8 cellular contexts compared by ENCODE assay signal in genomic region chr9:133146746-133147411, GRCh38. TPM values are rescaled to one million over a fixed set of nuclear protein-coding genes. Genes with fewer than 3 reads are reported as not detected.
A peak's percentile ranks its signal among the peaks of the same experiment; 100 is the strongest.
DNase-seq lines count a peak whose midpoint lies in the region; ATAC-seq and TF ChIP-seq lines count a peak whose summit lies in the region.

No MANE protein-coding gene starts in this region.

- H3K9me3 ChIP-seq in upper lobe of right lung (no peaks in the 10 kb centered on the region), uterus (no peaks in the 10 kb centered on the region)

- peaks cover 44% of the 10 kb centered on the region for H3K4me1 ChIP-seq in upper lobe of right lung
- H3K4me1 ChIP-seq in uterus, result peaks cover 4 to 30% of the 10 kb centered on the region in 2 donors

- DNase-seq in activated naive CD4-positive, alpha-beta T cell treated with Interleukin-2 at 50 U/mL for 16 hours, result no peak
- DNase-seq in activated naive CD8-positive, alpha-beta T cell treated with anti-CD3 and anti-CD28 coated beads, Interleukin-2, amount 10 ng/mL, durations not matched to agents 7 days and 5 days, result no peak
- DNase-seq in mesothelial cell of epicardium (ENCODE audit: low spot score in 2 of 2, unreplicated experiment in 2 of 2) (no peak), upper lobe of right lung (no peak), HCEC 1CT (no peak), NCI-H187 treated with DMSO at 0.1 percent for 48 hours (lab: John Stamatoyannopoulos, UW) (no peak), uterus (no peak)

- H3K9me3 Mint-ChIP-seq in activated naive CD4-positive, alpha-beta T cell treated with anti-CD3 and anti-CD28 coated beads, Interleukin-2, amount 50 U/mL, for 24 hours, result no peaks in the 10 kb centered on the region
- H3K9me3 Mint-ChIP-seq in activated naive CD8-positive, alpha-beta T cell treated with anti-CD3 and anti-CD28 coated beads, Interleukin-2, amount 10 ng/mL, durations not matched to agents 7 days and 5 days, result no peaks in the 10 kb centered on the region
- H3K9me3 Mint-ChIP-seq in mesothelial cell of epicardium, result no peaks in the 10 kb centered on the region

- POLR2A ChIA-PET in activated naive CD8-positive, alpha-beta T cell treated with anti-CD3 and anti-CD28 coated beads, Interleukin-2, amount 10 ng/mL, durations not matched to agents 7 days and 5 days (lab: Charles Lee), result interaction anchor here (0.6 to 2.9 kb wide), 5 partner anchors 13 to 116 kb away, joined by 3 to 13 read pairs (median 4); partner anchors contain the start of gene GTF3C5

- no peak for ATAC-seq in activated naive CD8-positive, alpha-beta T cell treated with anti-CD3 and anti-CD28 coated beads, Interleukin-2, amount 10 ng/mL, durations not matched to agents 7 days and 5 days (ENCODE audit: low read depth)
- no peak for ATAC-seq in upper lobe of right lung

- intact Hi-C loops in upper lobe of right lung (cut with DNase I), result loop anchor here (2.0 kb wide), 1 partner anchor 44 kb away; no protein-coding TSS in a partner anchor
- intact Hi-C loops in uterus (cut with DNase I; ENCODE audit: low total_unique reads), result loop anchor here (10.0 kb wide), 1 partner anchor 122 kb away; no protein-coding TSS in a partner anchor

- H3K4me3 ChIP-seq in upper lobe of right lung (peak overlapping the region; percentile 74), uterus (no peak overlapping the region)

- no peaks in the 10 kb centered on the region for H3K36me3 Mint-ChIP-seq in activated naive CD4-positive, alpha-beta T cell treated with anti-CD3 and anti-CD28 coated beads, Interleukin-2, amount 50 U/mL, for 24 hours
- H3K36me3 Mint-ChIP-seq in activated naive CD8-positive, alpha-beta T cell treated with anti-CD3 and anti-CD28 coated beads, Interleukin-2, amount 10 ng/mL, durations not matched to agents 7 days and 5 days, result peaks cover 3% of the 10 kb centered on the region
- no peaks in the 10 kb centered on the region for H3K36me3 Mint-ChIP-seq in mesothelial cell of epicardium

- H3K27ac ChIP-seq in upper lobe of right lung (peak overlapping the region; percentile 86), uterus (peak overlapping the region in 1 of 2 donors; percentile 91)

- H3K4me1 Mint-ChIP-seq in activated naive CD4-positive, alpha-beta T cell treated with anti-CD3 and anti-CD28 coated beads, Interleukin-2, amount 50 U/mL, for 24 hours, result peaks cover 51% of the 10 kb centered on the region
- peaks cover 46% of the 10 kb centered on the region for H3K4me1 Mint-ChIP-seq in activated naive CD8-positive, alpha-beta T cell treated with anti-CD3 and anti-CD28 coated beads, Interleukin-2, amount 10 ng/mL, durations not matched to agents 7 days and 5 days
- peaks cover 43% of the 10 kb centered on the region for H3K4me1 Mint-ChIP-seq in mesothelial cell of epicardium

- no peak overlapping the region for H3K27ac Mint-ChIP-seq in activated naive CD4-positive, alpha-beta T cell treated with anti-CD3 and anti-CD28 coated beads, Interleukin-2, amount 50 U/mL, for 24 hours
- peak overlapping the region; percentile 96 for H3K27ac Mint-ChIP-seq in activated naive CD8-positive, alpha-beta T cell treated with anti-CD3 and anti-CD28 coated beads, Interleukin-2, amount 10 ng/mL, durations not matched to agents 7 days and 5 days
- H3K27ac Mint-ChIP-seq in mesothelial cell of epicardium, result peak overlapping the region; percentile 98

- no peak for TF ChIP-seq POLR2A in uterus (IDR thresholded peaks at IDR 0.05)

- H3K36me3 ChIP-seq in upper lobe of right lung (no peaks in the 10 kb centered on the region), uterus (no peaks in the 10 kb centered on the region)

- H3K27me3 ChIP-seq in upper lobe of right lung, result no peaks in the 10 kb centered on the region
- no peaks in the 10 kb centered on the region for H3K27me3 ChIP-seq in uterus

- no peak for TF ChIP-seq CTCF in mesothelial cell of epicardium (IDR thresholded peaks at IDR 0.05; ENCODE audit: unreplicated experiment)
- TF ChIP-seq CTCF in upper lobe of right lung (IDR thresholded peaks at IDR 0.05), result no peak
- TF ChIP-seq CTCF in uterus (IDR thresholded peaks at IDR 0.05), result no peak

- H3K27me3 Mint-ChIP-seq in activated naive CD4-positive, alpha-beta T cell treated with anti-CD3 and anti-CD28 coated beads, Interleukin-2, amount 50 U/mL, for 24 hours, result no peaks in the 10 kb centered on the region
- no peaks in the 10 kb centered on the region for H3K27me3 Mint-ChIP-seq in activated naive CD8-positive, alpha-beta T cell treated with anti-CD3 and anti-CD28 coated beads, Interleukin-2, amount 10 ng/mL, durations not matched to agents 7 days and 5 days
- H3K27me3 Mint-ChIP-seq in mesothelial cell of epicardium (ENCODE audit: low read depth), result no peaks in the 10 kb centered on the region

- peak overlapping the region; percentile 90 for H3K4me3 Mint-ChIP-seq in activated naive CD4-positive, alpha-beta T cell treated with anti-CD3 and anti-CD28 coated beads, Interleukin-2, amount 50 U/mL, for 24 hours
- H3K4me3 Mint-ChIP-seq in activated naive CD8-positive, alpha-beta T cell treated with anti-CD3 and anti-CD28 coated beads, Interleukin-2, amount 10 ng/mL, durations not matched to agents 7 days and 5 days, result peak overlapping the region; percentile 97
- H3K4me3 Mint-ChIP-seq in mesothelial cell of epicardium, result peak overlapping the region; percentile 90

RNA-seq across cellular contexts. Expression of gene GBGT1, which starts 16.8 kb away (rescaled TPM):
- total RNA-seq in activated naive CD8-positive, alpha-beta T cell treated with anti-CD3 and anti-CD28 coated beads, Interleukin-2, amount 10 ng/mL, durations not matched to agents 7 days and 5 days, result 1 to 10 TPM; 4.0 to 4.5 TPM
- total RNA-seq in mesothelial cell of epicardium (29.1 to 32.8 TPM (median 31.8 TPM) in 3 replicates), upper lobe of right lung (27.4 TPM), uterus (10 to 100 TPM in 2 of 4 donors, 1 to 10 TPM in 2; 3.5 to 28.5 (median 9.8) TPM)

RNA-seq across cellular contexts. Expression of gene RALGDS, which starts 25.8 kb away (rescaled TPM):
- total RNA-seq in activated naive CD8-positive, alpha-beta T cell treated with anti-CD3 and anti-CD28 coated beads, Interleukin-2, amount 10 ng/mL, durations not matched to agents 7 days and 5 days, result 100 to 1,000 TPM; 130 to 134 TPM
- total RNA-seq in mesothelial cell of epicardium (78.9 to 83.5 TPM (median 82.9 TPM) in 3 replicates), upper lobe of right lung (66.3 TPM), uterus (10 to 100 TPM; 14.1 to 67.9 (median 30.3) TPM)
